ENCODE assay signal across 22 cellular contexts in the genomic region with DNA sequence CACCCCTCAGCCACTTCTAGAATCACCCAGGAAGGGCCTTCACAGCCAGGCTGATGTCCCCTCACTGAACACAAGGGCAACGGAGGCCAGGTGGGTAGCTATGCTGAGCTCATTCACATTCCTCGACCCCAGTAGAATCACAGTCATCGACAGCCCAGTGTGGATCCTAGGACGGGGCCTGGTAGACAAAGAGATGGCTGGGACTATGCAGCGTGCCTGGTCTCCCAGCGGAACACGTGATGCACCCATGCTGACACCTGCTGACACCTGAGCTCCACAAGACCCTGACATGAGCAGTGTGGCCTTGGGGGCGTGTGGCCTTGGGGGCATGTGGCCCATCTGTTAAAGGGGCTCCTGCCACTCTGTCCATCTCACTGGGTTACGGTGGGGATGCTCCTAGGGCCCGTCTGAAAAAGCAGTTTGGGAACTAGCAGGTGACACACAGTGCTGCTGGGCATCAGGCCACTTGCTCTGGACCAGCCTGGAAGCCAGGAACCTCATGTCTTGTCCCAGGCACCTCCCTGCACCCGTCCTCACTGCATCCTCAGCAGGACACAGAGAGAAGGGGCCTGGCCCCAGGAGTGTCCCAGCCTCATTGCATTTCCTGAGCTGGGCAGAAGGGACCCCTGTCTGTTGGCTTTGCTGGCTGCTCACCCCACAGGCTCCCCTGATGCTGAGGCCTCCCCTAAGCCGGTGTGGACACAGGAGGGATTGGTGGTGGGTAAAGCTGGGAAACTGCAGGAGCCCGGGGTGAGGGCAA. TPM values are rescaled to one million over a fixed set of nuclear protein-coding genes. Genes with fewer than 3 reads are reported as not detected.
DNase-seq lines count a peak whose midpoint lies in the region; TF ChIP-seq lines count a peak whose summit lies in the region.
"Had no signal": no experiment of that assay in that cellular context is flagged by ENCODE, and none has a peak within 500 bp of the region (broad histone marks: within the 10 kb centered on the region; RNA-seq: fewer than 3 reads in every experiment).

No MANE protein-coding gene starts in this region.

- H3K36me3 Mint-ChIP-seq in activated naive CD4-positive, alpha-beta T cell treated with anti-CD3 and anti-CD28 coated beads for 36 hours (ENCODE audit: low read depth) = no peaks in the 10 kb centered on the region
- H3K36me3 Mint-ChIP-seq in CD14-positive monocyte (no peaks in the 10 kb centered on the region), glutamatergic neuron (ENCODE audit: unreplicated experiment) (peaks cover 3% of the 10 kb centered on the region)
- H3K36me3 Mint-ChIP-seq: CD4-positive, alpha-beta memory T cell had no signal

- H3K36me3 ChIP-seq in WERI-Rb-1 (no peaks in the 10 kb centered on the region), ovary (no peaks in the 10 kb centered on the region)

- no peak for TF ChIP-seq POLR2A in ovary (IDR thresholded peaks at IDR 0.05)

- H3K4me3 Mint-ChIP-seq in activated naive CD4-positive, alpha-beta T cell treated with anti-CD3 and anti-CD28 coated beads for 36 hours = no peak overlapping the region
- no peak overlapping the region for H3K4me3 Mint-ChIP-seq in CD14-positive monocyte
- H3K4me3 Mint-ChIP-seq in glutamatergic neuron (ENCODE audit: unreplicated experiment) = no peak overlapping the region
- H3K4me3 Mint-ChIP-seq: CD4-positive, alpha-beta memory T cell had no signal

- TF ChIP-seq EP300 in ovary (IDR thresholded peaks at IDR 0.05) = no peak

- WGBS in ovary, 3 donors = 88 to 93% (median 89%) methylated on average over 13 of the region's 13 CpGs

- DNase-seq in activated naive CD4-positive, alpha-beta T cell treated with anti-CD3 and anti-CD28 coated beads for 36 hours = peak; percentile 0
- no peak for DNase-seq in activated naive CD4-positive, alpha-beta T cell (lab: John Stamatoyannopoulos, UW)
- DNase-seq in CD14-positive monocyte (ENCODE audit: low spot score) (peak; percentile 36), WERI-Rb-1 (peak; percentile 3), ovary (peak in 3 of 5 donors; percentile 14 to 29 (median 20)), glutamatergic neuron (no peak), NCI-H1417 treated with DMSO at 0.1 percent for 48 hours (lab: John Stamatoyannopoulos, UW) (no peak), NCI-H1092 treated with DMSO at 0.1 percent for 48 hours (lab: John Stamatoyannopoulos, UW) (no peak)
- DNase-seq: AML-193; CD4-positive, alpha-beta memory T cell; DMS79; KBM-7; NCI-H1105; NCI-H187 treated with DMSO at 0.1 percent for 48 hours; NCI-H2171 treated with DMSO at 0.1 percent for 48 hours; NCI-H510A; NCI-H82; SHP77 treated with DMSO at 0.1 percent for 48 hours had no signal

- no peak overlapping the region for H3K27ac Mint-ChIP-seq in activated naive CD4-positive, alpha-beta T cell treated with anti-CD3 and anti-CD28 coated beads for 36 hours
- H3K27ac Mint-ChIP-seq in CD14-positive monocyte (peak overlapping the region in 1 of 7 donors; percentile 13), glutamatergic neuron (ENCODE audit: unreplicated experiment) (no peak overlapping the region)
- H3K27ac Mint-ChIP-seq: CD4-positive, alpha-beta memory T cell had no signal

- H3K4me1 Mint-ChIP-seq in activated naive CD4-positive, alpha-beta T cell treated with anti-CD3 and anti-CD28 coated beads for 36 hours (ENCODE audit: low read depth) = no peaks in the 10 kb centered on the region
- H3K4me1 Mint-ChIP-seq in CD14-positive monocyte (no peaks in the 10 kb centered on the region), glutamatergic neuron (ENCODE audit: low read depth, unreplicated experiment) (no peaks in the 10 kb centered on the region)
- H3K4me1 Mint-ChIP-seq: CD4-positive, alpha-beta memory T cell had no signal

- no peaks in the 10 kb centered on the region for H3K9me3 ChIP-seq in WERI-Rb-1 (ENCODE audit: severe bottlenecking)
- no peaks in the 10 kb centered on the region for H3K9me3 ChIP-seq in ovary

- H3K27me3 ChIP-seq in WERI-Rb-1 (ENCODE audit: insufficient read depth, low read depth, severe bottlenecking) = peaks cover 4% of the 10 kb centered on the region
- H3K27me3 ChIP-seq in ovary = no peaks in the 10 kb centered on the region

- no peaks in the 10 kb centered on the region for H3K4me1 ChIP-seq in ovary (ENCODE audit: insufficient read depth)

- H3K27me3 Mint-ChIP-seq in activated naive CD4-positive, alpha-beta T cell treated with anti-CD3 and anti-CD28 coated beads for 36 hours (ENCODE audit: low read depth) = peaks cover 8% of the 10 kb centered on the region
- H3K27me3 Mint-ChIP-seq in CD14-positive monocyte (ENCODE audit: low read depth in 3 of 3) (peaks cover 9 to 19% (median 15%) of the 10 kb centered on the region in 3 donors), glutamatergic neuron (ENCODE audit: unreplicated experiment) (peaks cover 17% of the 10 kb centered on the region)

- H3K9me3 Mint-ChIP-seq in activated naive CD4-positive, alpha-beta T cell treated with anti-CD3 and anti-CD28 coated beads for 36 hours = peaks cover under 1% of the 10 kb centered on the region
- H3K9me3 Mint-ChIP-seq in CD14-positive monocyte = no peaks in the 10 kb centered on the region
- peaks cover 2% of the 10 kb centered on the region for H3K9me3 Mint-ChIP-seq in glutamatergic neuron (ENCODE audit: unreplicated experiment)

- H3K4me3 ChIP-seq in WERI-Rb-1 (ENCODE audit: low read depth, low read length) (no peak overlapping the region), ovary (no peak overlapping the region)

- intact Hi-C loops in activated naive CD4-positive, alpha-beta T cell treated with anti-CD3 and anti-CD28 coated beads for 36 hours (cut with micrococcal nuclease) = no loop called here
- intact Hi-C loops in CD14-positive monocyte (cut with micrococcal nuclease) = no loop called here
- intact Hi-C loops in ovary (cut with DNase I) = no loop called here

- CTCF ChIA-PET in activated naive CD4-positive, alpha-beta T cell treated with anti-CD3 and anti-CD28 coated beads for 36 hours (lab: Charles Lee) = interaction anchor here (1.4 kb wide), 1 partner anchor 30 kb away, joined by 3 read pairs; no protein-coding TSS in a partner anchor

- TF ChIP-seq CTCF in CD14-positive monocyte (IDR thresholded peaks at IDR 0.05) (no peak), WERI-Rb-1 (IDR thresholded peaks at IDR 0.05; ENCODE audit: low read depth, low read length) (no peak), ovary (IDR thresholded peaks at IDR 0.05) (no peak), glutamatergic neuron (IDR thresholded peaks at IDR 0.05; ENCODE audit: partially characterized antibody, unreplicated experiment) (no peak)

- H3K27ac ChIP-seq in WERI-Rb-1 (no peak overlapping the region), ovary (no peak overlapping the region)
- H3K27ac ChIP-seq: HL-60 had no signal

RNA-seq across cellular contexts. Expression of a gene that starts 9.7 kb away (rescaled TPM):
- total RNA-seq in activated naive CD4-positive, alpha-beta T cell treated with anti-CD3 and anti-CD28 coated beads for 36 hours = under 1 TPM in 1 of 2 experiments, not detected in 1; 0.12 TPM
- not detected for polyA plus RNA-seq in CD14-positive monocyte
- total RNA-seq in ovary = 100 to 1,000 TPM in 2 of 7 donors, 10 to 100 TPM in 5; 34.8 to 251 (median 48.8) TPM
- polyA plus RNA-seq in ovary = 10 to 100 TPM in 1 of 2 donors, 1 to 10 TPM in 1; 2.4 to 41.9 TPM
- total RNA-seq in glutamatergic neuron (ENCODE audit: unreplicated experiment) = 2.3 TPM
- total RNA-seq: CD4-positive, alpha-beta memory T cell; M059J had no signal
- polyA plus RNA-seq: CD4-positive, alpha-beta memory T cell had no signal

RNA-seq across cellular contexts. Expression of a gene that starts 22.0 kb away (rescaled TPM):
- not detected for total RNA-seq in activated naive CD4-positive, alpha-beta T cell treated with anti-CD3 and anti-CD28 coated beads for 36 hours
- polyA plus RNA-seq in CD14-positive monocyte = not detected
- under 1 TPM in 1 of 7 donors, not detected in 6; 0.72 TPM for total RNA-seq in ovary
- polyA plus RNA-seq in ovary = not detected
- total RNA-seq in glutamatergic neuron (ENCODE audit: unreplicated experiment) = not detected
- total RNA-seq: A673; CD4-positive, alpha-beta memory T cell; G401; M059J had no signal
- polyA plus RNA-seq: CD4-positive, alpha-beta memory T cell had no signal

RNA-seq across cellular contexts. Expression of a gene that starts 42.3 kb away (rescaled TPM):
- not detected for total RNA-seq in activated naive CD4-positive, alpha-beta T cell treated with anti-CD3 and anti-CD28 coated beads for 36 hours
- not detected for polyA plus RNA-seq in CD14-positive monocyte
- total RNA-seq in ovary = under 1 TPM in 2 of 7 donors, not detected in 5; 0.27 to 0.35 TPM
- not detected for polyA plus RNA-seq in ovary
- total RNA-seq in glutamatergic neuron (ENCODE audit: unreplicated experiment) = not detected
- total RNA-seq: A673; CD4-positive, alpha-beta memory T cell; G401; M059J had no signal
- polyA plus RNA-seq: CD4-positive, alpha-beta memory T cell had no signal

RNA-seq across cellular contexts. Expression of a gene that starts 48.0 kb away (rescaled TPM):
- not detected for total RNA-seq in activated naive CD4-positive, alpha-beta T cell treated with anti-CD3 and anti-CD28 coated beads for 36 hours
- polyA plus RNA-seq in CD14-positive monocyte (not detected), ovary (not detected)
- total RNA-seq in ovary (under 1 TPM in 2 of 7 donors, not detected in 5; 0.28 to 0.40 TPM), glutamatergic neuron (ENCODE audit: unreplicated experiment) (2.2 TPM)
- total RNA-seq: A673; CD4-positive, alpha-beta memory T cell; G401; M059J had no signal
- polyA plus RNA-seq: CD4-positive, alpha-beta memory T cell had no signal

Comparison
In these comparisons a context has a peak if more than half of its experiments do, and no peak if none do; other contexts are left out.
1. DNase-seq: peak in activated naive CD4-positive, alpha-beta T cell treated with anti-CD3 and anti-CD28 coated beads for 36 hours (single experiment), CD14-positive monocyte (single experiment), WERI-Rb-1 (single experiment) and ovary (3 of 5); none in activated naive CD4-positive, alpha-beta T cell (0 of 4), glutamatergic neuron (single experiment), NCI-H1417 treated with DMSO at 0.1 percent for 48 hours (single experiment) and NCI-H1092 treated with DMSO at 0.1 percent for 48 hours (single experiment).
2. RNA of a gene that starts 9.7 kb away (total RNA-seq): 34.8 to 251 TPM in ovary; 2.3 TPM in glutamatergic neuron (single experiment) and 0.12 TPM in activated naive CD4-positive, alpha-beta T cell treated with anti-CD3 and anti-CD28 coated beads for 36 hours; every median in the first group is over 10 times any median in the second.